In the genomic region with DNA sequence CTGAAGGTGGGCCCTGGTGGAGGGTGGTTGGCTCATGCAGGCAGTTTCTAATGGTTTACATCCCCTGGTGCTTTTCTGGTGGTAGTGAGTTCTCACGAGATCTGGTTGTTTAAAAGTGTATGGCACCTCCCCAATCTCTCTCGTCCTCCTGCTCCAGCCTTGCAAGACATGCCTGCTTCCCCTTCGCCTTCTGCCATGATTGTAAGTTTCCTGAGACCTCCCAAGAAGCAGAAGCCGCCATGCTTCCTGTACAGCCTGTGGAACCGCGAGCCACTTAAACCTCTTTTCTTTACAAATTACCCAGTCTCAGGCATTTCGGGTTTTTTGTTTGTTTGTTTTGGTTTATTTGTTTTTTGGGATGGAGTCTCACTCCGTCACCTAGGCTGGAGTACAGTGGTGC, we compare ENCODE assay signal across 24 cellular contexts.
"Had no signal": no experiment of that assay in that cellular context is flagged by ENCODE, and none has a peak within 500 bp of the region (broad histone marks: within the 10 kb centered on the region; RNA-seq: fewer than 3 reads in every experiment).

No MANE protein-coding gene starts in this region.

- DNase-seq: colonic mucosa; cortex of kidney; effector CD8-positive, alpha-beta T cell; effector memory CD8-positive, alpha-beta T cell; endodermal cell; erythroblast; esophagus squamous epithelium; foreskin fibroblast; foreskin melanocyte; gastrocnemius medialis; glutamatergic neuron; head of caudate nucleus; heart right ventricle; hippocampal formation; left cardiac atrium; left lung; left ventricle myocardium superior; lower lobe of right lung; mesenchymal stem cell; midbrain had no signal

- H3K4me1 ChIP-seq: colonic mucosa, gastrocnemius medialis, left lung, lower lobe of right lung had no signal

- H3K27me3 ChIP-seq: esophagus squamous epithelium, gastrocnemius medialis had no signal

- H3K4me3 ChIP-seq: colonic mucosa, esophagus squamous epithelium, gastrocnemius medialis, heart right ventricle, left lung, lower lobe of right lung had no signal

- H3K36me3 ChIP-seq: colonic mucosa, esophagus squamous epithelium, gastrocnemius medialis, heart right ventricle, left lung, lower lobe of right lung had no signal

- H3K9me3 ChIP-seq: colonic mucosa, esophagus squamous epithelium, gastrocnemius medialis, heart right ventricle, left lung, lower lobe of right lung had no signal

- FAIRE-seq: endometrium, islet of Langerhans, keratinocyte had no signal

- H3K27ac ChIP-seq: colonic mucosa, epithelial cell of prostate, esophagus squamous epithelium, gastrocnemius medialis, heart right ventricle, left lung, lower lobe of right lung had no signal
